3 cellular contexts compared by ENCODE assay signal in the genomic region with DNA sequence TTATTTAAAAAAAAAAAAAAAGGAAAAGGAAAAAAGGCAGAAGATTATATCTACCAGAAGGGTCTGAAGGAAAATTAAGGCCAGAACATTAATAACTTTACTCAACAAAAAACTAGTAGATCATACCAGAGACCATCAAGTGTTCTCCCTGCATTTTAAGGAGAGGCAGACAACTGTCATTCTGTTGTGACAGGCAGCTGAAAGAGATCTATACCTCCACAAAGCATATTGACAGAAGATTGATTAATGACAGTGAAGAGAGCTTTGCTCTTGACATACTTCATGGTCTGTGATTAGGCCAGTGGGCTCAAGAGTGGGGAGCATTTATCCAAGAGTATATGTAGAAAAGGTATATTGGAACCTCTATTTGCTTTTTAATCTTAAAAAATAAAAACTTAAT.
"Had no signal": no experiment of that assay in that cellular context is flagged by ENCODE, and none has a peak within 500 bp of the region (broad histone marks: within the 10 kb centered on the region; RNA-seq: fewer than 3 reads in every experiment).

No MANE protein-coding gene starts in this region.

- ATAC-seq: GM12878 had no signal

- H3K4me3 ChIP-seq: GM12878 had no signal

- DNase-seq: GDM1, GF-D8 had no signal
